Comparison of ENCODE assay signal across 8 cellular contexts in genomic region chr2:233443511-233444183, GRCh38.
A peak's percentile ranks its signal among the peaks of the same experiment; 100 is the strongest.
DNase-seq lines count a peak whose midpoint lies in the region; ATAC-seq, FAIRE-seq and TF ChIP-seq lines count a peak whose summit lies in the region.

No MANE protein-coding gene starts in this region.

- in situ Hi-C loops in astrocyte of the cerebellum (cut with HindIII; ENCODE audit: low sequenced_read_pairs): no loop called here

- H3K9ac ChIP-seq in smooth muscle cell (ENCODE audit: low read depth): no peak overlapping the region

- WGBS in smooth muscle cell (ENCODE audit: low lambda C conversion rate): 73% methylated on average over 18 of the region's 18 CpGs

- no peaks in the 10 kb centered on the region for H3K79me2 ChIP-seq in smooth muscle cell (ENCODE audit: low read depth)

- H3F3A ChIP-seq in smooth muscle cell (ENCODE audit: low read depth): no peaks in the 10 kb centered on the region

- H3K9me3 ChIP-seq in smooth muscle cell (replicated peaks; ENCODE audit: low read depth): no peaks in the 10 kb centered on the region

- no peaks in the 10 kb centered on the region for H3K27me3 ChIP-seq in smooth muscle cell (ENCODE audit: low read depth)

- DNase-seq in AG09309 (ENCODE audit: low read depth) (peak; percentile 59), NCI-H2081 (lab: John Stamatoyannopoulos, UW) (peak; percentile 66 to 79), astrocyte of the cerebellum (ENCODE audit: low read depth) (peak; percentile 70), hippocampal formation (lab: John Stamatoyannopoulos, UW) (peak; percentile 44 to 69), smooth muscle cell (lab: John Stamatoyannopoulos, UW; ENCODE audit: unreplicated experiment) (no peak)

- H3K4me2 ChIP-seq in smooth muscle cell: no peak overlapping the region

- H2AFZ ChIP-seq in smooth muscle cell (ENCODE audit: low read depth): no peak overlapping the region

- peak; percentile 51 for ATAC-seq in GM19467 (IDR thresholded peaks at IDR 0.05; ENCODE audit: unreplicated experiment)
- ATAC-seq in GM19324 (IDR thresholded peaks at IDR 0.05; ENCODE audit: low FRiP score, unreplicated experiment): no peak

- no peaks in the 10 kb centered on the region for H4K20me1 ChIP-seq in smooth muscle cell (ENCODE audit: low read depth)

- TF ChIP-seq CTCF in AG09309 (IDR thresholded peaks at IDR 0.05; ENCODE audit: control insufficient read depth, insufficient read depth, low read depth, low read length, missing control alignments) (peak; percentile 84), astrocyte of the cerebellum (IDR thresholded peaks at IDR 0.05; ENCODE audit: low read depth, low read length, missing control alignments) (peak; percentile 84), smooth muscle cell (IDR thresholded peaks at IDR 0.05; ENCODE audit: borderline replicate concordance, insufficient read depth, poor library complexity, severe bottlenecking) (peak; percentile 78)

- H3K36me3 ChIP-seq in smooth muscle cell (ENCODE audit: low read depth): no peaks in the 10 kb centered on the region

- H3K27ac ChIP-seq in smooth muscle cell (ENCODE audit: low read depth): no peak overlapping the region

- peak; percentile 64 for FAIRE-seq in TTC549 (lab: Jason Lieb, UNC)

- H3K4me1 ChIP-seq in smooth muscle cell (ENCODE audit: low read depth): no peaks in the 10 kb centered on the region

- H3K4me3 ChIP-seq in AG09309 (ENCODE audit: control insufficient read depth, low read depth, low read length) (no peak overlapping the region), astrocyte of the cerebellum (ENCODE audit: low read depth, low read length) (no peak overlapping the region), smooth muscle cell (no peak overlapping the region)
